Comparison of ENCODE assay signal across 22 cellular contexts in genomic region chr5:154163327-154163997, GRCh38. TPM values are rescaled to one million over a fixed set of nuclear protein-coding genes. Genes with fewer than 3 reads are reported as not detected.
DNase-seq lines count a peak whose midpoint lies in the region; ATAC-seq and TF ChIP-seq lines count a peak whose summit lies in the region.
"Had no signal": no experiment of that assay in that cellular context is flagged by ENCODE, and none has a peak within 500 bp of the region (broad histone marks: within the 10 kb centered on the region; RNA-seq: fewer than 3 reads in every experiment).

No MANE protein-coding gene starts in this region.

- H3K36me3 Mint-ChIP-seq in glutamatergic neuron (ENCODE audit: unreplicated experiment) (no peaks in the 10 kb centered on the region), nephron (ENCODE audit: low read depth) (no peaks in the 10 kb centered on the region)
- H3K36me3 Mint-ChIP-seq: CD8-positive, alpha-beta T cell had no signal

- H3K4me3 ChIP-seq in HEK293 (ENCODE audit: low read depth, low read length) (no peak overlapping the region), SJCRH30 (no peak overlapping the region), MG63 (no peak overlapping the region)

- peak overlapping the region; percentile 48 for H3K27ac Mint-ChIP-seq in glutamatergic neuron (ENCODE audit: unreplicated experiment)
- H3K27ac Mint-ChIP-seq in nephron: peak overlapping the region in 2 of 3 experiments; percentile 26 to 56
- H3K27ac Mint-ChIP-seq: B cell; CD8-positive, alpha-beta T cell; HFFc6 had no signal

- CTCF ChIA-PET in HEK293 (lab: Yijun Ruan, JAX): interaction anchor here (0.9 to 1.6 kb wide), 3 partner anchors 12 to 198 kb away, joined by 3 to 7 read pairs (median 3); no protein-coding TSS in a partner anchor

- H3K4me3 Mint-ChIP-seq in glutamatergic neuron (ENCODE audit: unreplicated experiment) (peak overlapping the region; percentile 45), nephron (no peak overlapping the region)
- H3K4me3 Mint-ChIP-seq: B cell; CD8-positive, alpha-beta T cell; HFFc6 had no signal

- POLR2A ChIA-PET in HEK293 (lab: Yijun Ruan, JAX): interaction anchor here (0.6 to 1.1 kb wide), 2 partner anchors 11 to 19 kb away, joined by 4 to 6 read pairs; no protein-coding TSS in a partner anchor

- peaks cover 6% of the 10 kb centered on the region for H3K9me3 Mint-ChIP-seq in glutamatergic neuron (ENCODE audit: unreplicated experiment)
- H3K9me3 Mint-ChIP-seq in nephron: no peaks in the 10 kb centered on the region
- H3K9me3 Mint-ChIP-seq: CD8-positive, alpha-beta T cell; HFFc6 had no signal

- DNase-seq in SJCRH30 (peak; percentile 21 to 62), glutamatergic neuron (no peak), foreskin keratinocyte (no peak), MG63 (no peak), D341Med (ENCODE audit: low spot score) (no peak)
- DNase-seq: Caco-2; CD8-positive, alpha-beta T cell; DND-41; H7; HFFc6; IMR-90; NCI-H1048; NCI-H1417 treated with DMSO at 0.1 percent for 48 hours; NCI-H2081; Right ventricle myocardium superior; RPMI8226 had no signal

- peaks cover 5% of the 10 kb centered on the region for H3K27me3 Mint-ChIP-seq in glutamatergic neuron (ENCODE audit: unreplicated experiment)
- H3K27me3 Mint-ChIP-seq in nephron (ENCODE audit: low read depth): peaks cover 33% of the 10 kb centered on the region

- peaks cover 41% of the 10 kb centered on the region for H3K4me1 Mint-ChIP-seq in glutamatergic neuron (ENCODE audit: low read depth, unreplicated experiment)
- peaks cover 49% of the 10 kb centered on the region for H3K4me1 Mint-ChIP-seq in nephron
- H3K4me1 Mint-ChIP-seq: B cell had no signal

- no peaks in the 10 kb centered on the region for H3K4me1 ChIP-seq in HEK293 (ENCODE audit: control insufficient read depth, insufficient read depth, low read length)
- peaks cover 18% of the 10 kb centered on the region for H3K4me1 ChIP-seq in SJCRH30
- H3K4me1 ChIP-seq in foreskin keratinocyte: no peaks in the 10 kb centered on the region
- H3K4me1 ChIP-seq: Caco-2 had no signal

- H3K9me3 ChIP-seq in HEK293 (ENCODE audit: control insufficient read depth, insufficient read depth, low read depth, low read length) (no peaks in the 10 kb centered on the region), SJCRH30 (replicated peaks) (no peaks in the 10 kb centered on the region), MG63 (peaks cover 7% of the 10 kb centered on the region; the same call in 1 of the 2 replicates)
- H3K9me3 ChIP-seq: Caco-2 had no signal

- no peaks in the 10 kb centered on the region for H3K27me3 ChIP-seq in SJCRH30
- peaks cover 54% of the 10 kb centered on the region for H3K27me3 ChIP-seq in foreskin keratinocyte
- H3K27me3 ChIP-seq in MG63: no peaks in the 10 kb centered on the region

- ATAC-seq in GM19328 (IDR thresholded peaks at IDR 0.05; ENCODE audit: unreplicated experiment) (no peak), foreskin keratinocyte (no peak)
- ATAC-seq: CD8-positive, alpha-beta T cell had no signal

- H3K36me3 ChIP-seq in HEK293 (ENCODE audit: control insufficient read depth in 2 of 2, insufficient read depth in 1 of 2, low read length in 2 of 2): no peaks in the 10 kb centered on the region
- no peaks in the 10 kb centered on the region for H3K36me3 ChIP-seq in SJCRH30
- no peaks in the 10 kb centered on the region for H3K36me3 ChIP-seq in MG63

- no peak overlapping the region for H3K27ac ChIP-seq in HEK293 (ENCODE audit: extremely low read depth, low read depth, low read length)
- no peak overlapping the region for H3K27ac ChIP-seq in SJCRH30
- no peak overlapping the region for H3K27ac ChIP-seq in foreskin keratinocyte
- H3K27ac ChIP-seq: C4-2B, KMS-11 had no signal

- no peak for TF ChIP-seq CTCF in HEK293 (tag by site-specific recombination; IDR thresholded peaks at IDR 0.05)
- TF ChIP-seq CTCF in glutamatergic neuron (IDR thresholded peaks at IDR 0.05; ENCODE audit: partially characterized antibody, unreplicated experiment): no peak
- TF ChIP-seq CTCF in nephron (IDR thresholded peaks at IDR 0.05; ENCODE audit: unreplicated experiment in 3 of 3): no peak
- no peak for TF ChIP-seq CTCF in foreskin keratinocyte (conservative IDR thresholded peaks at IDR 0.05)

TF ChIP-seq in HEK293, 187 proteins besides CTCF, POLR2A, EP300 and RAD21:
- TF ChIP-seq ZNF768 (tag by site-specific recombination; IDR thresholded peaks at IDR 0.05): 0 out of 2 replicates have a peak, but pooled peaks have one; percentile 70
- TF ChIP-seq ZFP69B (tag by site-specific recombination; IDR thresholded peaks at IDR 0.05): no peak
- TF ChIP-seq ZBTB26 (tag by site-specific recombination; optimal IDR thresholded peaks at IDR 0.05): no peak
- TF ChIP-seq ZNF146 (tag by site-specific recombination; IDR thresholded peaks at IDR 0.05): no peak

RNA-seq across cellular contexts. Expression of gene GALNT10, which starts 27.1 kb away (rescaled TPM):
- total RNA-seq in SJCRH30 (2014; rRNA removed; shearing (Covaris generic)): 18.1 and 18.6 TPM in 2 replicates
- 4.8 TPM for total RNA-seq in glutamatergic neuron (ENCODE audit: unreplicated experiment)
- total RNA-seq in foreskin keratinocyte: 23.5 and 23.8 TPM in 2 replicates
- 8.0 and 8.5 TPM in 2 replicates for polyA plus RNA-seq in foreskin keratinocyte
- 25.9 and 26.3 TPM in 2 replicates for total RNA-seq in MG63 (2014; rRNA removed; shearing (Covaris generic); ENCODE audit: low replicate concordance)

Comparison
In these comparisons a context has a peak if more than half of its experiments do, and no peak if none do; other contexts are left out.
1. DNase-seq: peak in SJCRH30 (2 of 2); none in glutamatergic neuron (single experiment), foreskin keratinocyte (0 of 2), MG63 (single experiment) and D341Med (single experiment).